ENCODE assay signal across 8 cellular contexts in genomic region chr18:46917108-46917807, GRCh38. TPM values are rescaled to one million over a fixed set of nuclear protein-coding genes. Genes with fewer than 3 reads are reported as not detected.
A peak's percentile ranks its signal among the peaks of the same experiment; 100 is the strongest.
DNase-seq lines count a peak whose midpoint lies in the region; ATAC-seq and TF ChIP-seq lines count a peak whose summit lies in the region.

KATNAL2 (plus strand) TSS chr18:46917602; CDS start chr18:46946873, 29,271 bp downstream.
PIAS2 (minus strand) TSS chr18:46917507; CDS start chr18:46917345, 162 bp downstream.

- H3K9me3 ChIP-seq in right lobe of liver = no peaks in the 10 kb centered on the region

- WGBS in right lobe of liver (ENCODE audit: insufficient coverage, low coverage, low lambda C conversion rate, missing lambda C conversion rate) = 2% methylated on average over 37 of the region's 107 CpGs

- H3K27me3 ChIP-seq in right lobe of liver = no peaks in the 10 kb centered on the region

- peak in 1 of 4 donors; percentile 27 for TF ChIP-seq CTCF in right lobe of liver (IDR thresholded peaks at IDR 0.05)

- ATAC-seq in GM19023 (IDR thresholded peaks at IDR 0.05; ENCODE audit: unreplicated experiment) (peak; percentile 86), HG03175 (IDR thresholded peaks at IDR 0.05; ENCODE audit: unreplicated experiment) (peak; percentile 85), right lobe of liver (peak; percentile 92 to 97 (median 94))

- intact Hi-C loops in right lobe of liver (cut with DNase I) = no loop called here

- peak; percentile 92 for DNase-seq in Ammon's horn (ENCODE audit: low spot score)
- peak; percentile 60 for DNase-seq in NCI-H446 treated with DMSO at 0.1 percent for 48 hours (lab: John Stamatoyannopoulos, UW)
- peak; percentile 44 to 57 for DNase-seq in activated CD4-positive, alpha-beta T cell treated with anti-CD3 and anti-CD28 coated beads, Interleukin-2, amount 50 U/mL, for 24 hours (ENCODE audit: low read depth in 1 of 2, low spot score in 1 of 2)
- peak; percentile 82 for DNase-seq in dermis blood vessel endothelial cell
- DNase-seq in right lobe of liver = peak; percentile 87 to 89 (median 87)
- DNase-seq in stimulated activated CD4-positive, alpha-beta T cell treated with anti-CD3 and anti-CD28 coated beads, Interleukin-4, amount 100 ng/mL, for 24 hours = peak; percentile 67

- no peaks in the 10 kb centered on the region for H3K36me3 ChIP-seq in right lobe of liver

- H3K4me1 ChIP-seq in right lobe of liver = peaks cover 0 to 8% (median 0%) of the 10 kb centered on the region in 4 donors

- peak within 1 kb of the TSS; percentile 73 to 90 (median 82) for H3K4me3 ChIP-seq in right lobe of liver

- TF ChIP-seq POLR2A in right lobe of liver (IDR thresholded peaks at IDR 0.05) = peak; percentile 93

- peak within 1 kb of the TSS; percentile 77 to 81 (median 80) for H3K27ac ChIP-seq in right lobe of liver

RNA-seq across cellular contexts. Expression of gene KATNAL2, which starts in this region (rescaled TPM):
- total RNA-seq in dermis blood vessel endothelial cell = 0.51 and 2.9 TPM in 2 replicates
- total RNA-seq in right lobe of liver = 1 to 10 TPM; 1.2 to 5.1 (median 2.7) TPM

RNA-seq across cellular contexts. Expression of gene PIAS2, which starts in this region (rescaled TPM):
- total RNA-seq in dermis blood vessel endothelial cell = 14.2 and 15.5 TPM in 2 replicates
- total RNA-seq in right lobe of liver = 10 to 100 TPM in 5 of 6 experiments, 1 to 10 TPM in 1; 8.3 to 21.8 (median 13.3) TPM

Comparison
In these comparisons a context has a peak if more than half of its experiments do, and no peak if none do; other contexts are left out.
1. Peak in every context shown above with its lines: DNase-seq, ATAC-seq, H3K4me3 ChIP-seq and H3K27ac ChIP-seq.